ENCODE assay signal across 19 cellular contexts in the genomic region with DNA sequence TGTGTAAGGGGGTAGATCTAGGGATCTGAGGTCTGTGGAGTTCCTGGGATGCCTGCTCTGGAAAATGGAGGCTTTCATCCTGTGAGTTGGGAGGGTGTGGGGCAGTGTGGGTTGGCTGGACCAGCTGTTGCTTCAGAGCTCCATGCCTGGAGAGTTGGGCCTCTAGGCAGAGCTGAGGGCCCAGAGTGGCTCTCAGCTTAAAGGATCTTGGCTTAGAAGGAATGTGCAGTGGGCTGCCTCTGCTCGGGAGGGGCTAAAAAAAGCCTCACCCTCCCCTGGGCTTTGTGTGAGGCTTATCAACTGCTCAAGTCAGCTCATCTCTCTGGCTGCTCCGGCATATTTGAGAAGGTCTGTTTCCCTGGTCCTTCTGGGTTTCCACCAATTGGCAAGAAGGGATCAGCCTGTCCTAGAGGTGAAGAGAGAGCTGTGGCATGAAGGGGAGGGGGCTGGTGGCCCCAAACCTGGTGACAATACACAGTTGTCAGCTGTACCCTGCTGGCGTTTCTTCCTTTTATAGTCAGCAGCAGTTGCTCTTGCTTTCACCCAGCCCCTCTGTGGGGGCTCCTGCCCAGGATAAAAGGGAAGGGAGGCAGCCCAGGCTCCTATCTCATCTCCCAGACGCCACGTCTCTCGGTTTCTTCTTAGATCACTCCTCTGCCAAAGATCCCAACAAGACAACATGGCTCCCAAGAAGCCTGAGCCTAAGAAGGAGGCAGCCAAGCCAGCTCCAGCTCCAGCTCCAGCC. TPM values are rescaled to one million over a fixed set of nuclear protein-coding genes. Genes with fewer than 3 reads are reported as not detected.
DNase-seq lines count a peak whose midpoint lies in the region; ATAC-seq, FAIRE-seq and TF ChIP-seq lines count a peak whose summit lies in the region.
"Had no signal": no experiment of that assay in that cellular context is flagged by ENCODE, and none has a peak within 500 bp of the region (broad histone marks: within the 10 kb centered on the region; RNA-seq: fewer than 3 reads in every experiment).

A gene (plus strand): TSS at position 605 of the 745 bp plus-strand sequence. CDS start 75 bp downstream, at position 680.

- H2BK5ac ChIP-seq in mesenchymal stem cell (ENCODE audit: low read depth, low read length, poor library complexity, severe bottlenecking), result peak within 1 kb of the TSS; percentile 20

- WGBS in mesenchymal stem cell, result 70% methylated on average over 6 of the region's 6 CpGs

- no peaks in the 10 kb centered on the region for H3K36me3 Mint-ChIP-seq in chondrocyte (ENCODE audit: low read depth)
- no peaks in the 10 kb centered on the region for H3K36me3 Mint-ChIP-seq in WTC11
- H3K36me3 Mint-ChIP-seq: activated naive CD4-positive, alpha-beta T cell treated with anti-CD3 and anti-CD28 coated beads, Interleukin-2, amount 50 U/mL, for 72 hours had no signal

- H3K4me2 ChIP-seq in mesenchymal stem cell (ENCODE audit: low read length, poor library complexity, severe bottlenecking), result no peak within 1 kb of the TSS
- H3K4me2 ChIP-seq: A549 had no signal

- no peak within 1 kb of the TSS for H3K23ac ChIP-seq in mesenchymal stem cell (ENCODE audit: low read length in 2 of 2)

- TF ChIP-seq CTCF in chondrocyte (IDR thresholded peaks at IDR 0.05), result no peak
- no peak for TF ChIP-seq CTCF in WTC11 (IDR thresholded peaks at IDR 0.05)

- H3K14ac ChIP-seq in mesenchymal stem cell (ENCODE audit: low read length in 2 of 2), result peak within 1 kb of the TSS in 1 of 2 experiments; percentile 11

- H2AFZ ChIP-seq in mesenchymal stem cell (ENCODE audit: low read depth, low read length), result no peak within 1 kb of the TSS

- H3K4me3 ChIP-seq in mesenchymal stem cell (ENCODE audit: insufficient read depth in 1 of 2, low read depth in 1 of 2, low read length in 2 of 2), result no peak within 1 kb of the TSS
- H3K4me3 ChIP-seq: A549, spleen had no signal

- ATAC-seq in GM18505 (IDR thresholded peaks at IDR 0.05; ENCODE audit: unreplicated experiment), result no peak
- ATAC-seq in WTC11, result no peak
- ATAC-seq: A549; activated naive CD4-positive, alpha-beta T cell treated with anti-CD3 and anti-CD28 coated beads, Interleukin-2, amount 50 U/mL, for 72 hours; esophagus mucosa; HepG2 had no signal

- H3K4me1 ChIP-seq in mesenchymal stem cell (ENCODE audit: control insufficient read depth, insufficient read depth, low read depth, low read length), result peaks cover 29% of the 10 kb centered on the region
- H3K4me1 ChIP-seq: A549 had no signal

- no peak for TF ChIP-seq POLR2A in GM18505 (IDR thresholded peaks at IDR 0.05; ENCODE audit: borderline replicate concordance, extremely low read depth, insufficient read depth, insufficient read length)
- no peak for TF ChIP-seq POLR2A in GM12892 (IDR thresholded peaks at IDR 0.05; ENCODE audit: low read depth, low read length)

- POLR2A ChIA-PET in WTC11 (lab: Charles Lee), result no interaction called here

- DNase-seq in activated effector memory CD4-positive, alpha-beta T cell treated with anti-CD3 and anti-CD28 coated beads, Interleukin-2, amount 50 U/mL, for 16 hours, result peak; percentile 46
- DNase-seq in activated effector memory CD4-positive, alpha-beta T cell treated with Interleukin-2 at 50 U/mL for 16 hours, result no peak
- DNase-seq in chondrocyte (ENCODE audit: low spot score) (no peak), mesenchymal stem cell (peak; percentile 25), WTC11 (ENCODE audit: low spot score) (no peak), GM12892 (ENCODE audit: insufficient read length) (no peak)
- DNase-seq in central memory CD4-positive, alpha-beta T cell, result no peak
- DNase-seq: DMS153, hypothalamus, NCI-H146, spleen, T-helper 9 cell had no signal

- H3K4me3 Mint-ChIP-seq in chondrocyte (ENCODE audit: unreplicated experiment) (no peak within 1 kb of the TSS), WTC11 (no peak within 1 kb of the TSS)

- no peaks in the 10 kb centered on the region for H3K9me3 ChIP-seq in mesenchymal stem cell (ENCODE audit: control insufficient read depth, low read length)
- H3K9me3 ChIP-seq: spleen had no signal

- H3K27me3 ChIP-seq in mesenchymal stem cell (ENCODE audit: control insufficient read depth in 1 of 2, insufficient read depth in 1 of 2, low read length in 2 of 2), result no peaks in the 10 kb centered on the region
- H3K27me3 ChIP-seq: spleen had no signal

- no peaks in the 10 kb centered on the region for H3K79me1 ChIP-seq in mesenchymal stem cell (replicated peaks; ENCODE audit: low read length, poor library complexity, severe bottlenecking)

- peak within 1 kb of the TSS; percentile 29 for H2BK15ac ChIP-seq in mesenchymal stem cell (ENCODE audit: low read depth, poor library complexity, severe bottlenecking)

- H3K27ac Mint-ChIP-seq in chondrocyte (ENCODE audit: unreplicated experiment) (peak within 1 kb of the TSS; percentile 80), WTC11 (no peak within 1 kb of the TSS)

- H4K91ac ChIP-seq in mesenchymal stem cell (ENCODE audit: low read length), result no peak within 1 kb of the TSS

- H3K36me3 ChIP-seq in mesenchymal stem cell (ENCODE audit: control insufficient read depth in 1 of 2, insufficient read depth in 2 of 2, low read depth in 1 of 2, low read length in 2 of 2), result no peaks in the 10 kb centered on the region
- H3K36me3 ChIP-seq: spleen had no signal

- no peak within 1 kb of the TSS for H2BK120ac ChIP-seq in mesenchymal stem cell (ENCODE audit: low read depth, low read length)

- peak within 1 kb of the TSS; percentile 20 for H4K8ac ChIP-seq in mesenchymal stem cell (ENCODE audit: low read length)

- CTCF ChIA-PET in WTC11 (lab: Charles Lee), result interaction anchor here (1.1 kb wide), 1 partner anchor 107 kb away, joined by 4 read pairs; no protein-coding TSS in a partner anchor

- no peak within 1 kb of the TSS for H3K9ac ChIP-seq in mesenchymal stem cell (ENCODE audit: low read length)

- H3K9me3 Mint-ChIP-seq in chondrocyte (ENCODE audit: low read depth) (no peaks in the 10 kb centered on the region), WTC11 (no peaks in the 10 kb centered on the region)
- H3K9me3 Mint-ChIP-seq: activated naive CD4-positive, alpha-beta T cell treated with anti-CD3 and anti-CD28 coated beads, Interleukin-2, amount 50 U/mL, for 72 hours had no signal

- H2BK12ac ChIP-seq in mesenchymal stem cell (ENCODE audit: low read length in 2 of 2), result peak within 1 kb of the TSS in 1 of 2 experiments; percentile 57

- FAIRE-seq in GM12892 (lab: Jason Lieb, UNC), result no peak
- FAIRE-seq: A549, HepG2 had no signal

- peak within 1 kb of the TSS in 1 of 2 experiments; percentile 21 for H3K18ac ChIP-seq in mesenchymal stem cell (ENCODE audit: low read depth in 1 of 2, low read length in 2 of 2)

- H3K27ac ChIP-seq in mesenchymal stem cell (ENCODE audit: low read length, poor library complexity, severe bottlenecking), result no peak within 1 kb of the TSS
- H3K27ac ChIP-seq: A549, RWPE1 had no signal

- H3K4me1 Mint-ChIP-seq in chondrocyte (ENCODE audit: low read depth) (peaks cover 58% of the 10 kb centered on the region), WTC11 (peaks cover 18% of the 10 kb centered on the region)

- peak within 1 kb of the TSS; percentile 79 for H2AK5ac ChIP-seq in mesenchymal stem cell (ENCODE audit: low read length, severe bottlenecking)

- H3K27me3 Mint-ChIP-seq in chondrocyte (ENCODE audit: low read depth) (no peaks in the 10 kb centered on the region), WTC11 (ENCODE audit: low read depth) (peaks cover 11% of the 10 kb centered on the region; the same call in 1 of the 2 replicates)

- H3K4ac ChIP-seq in mesenchymal stem cell (ENCODE audit: low read depth in 1 of 2, low read length in 2 of 2), result peak within 1 kb of the TSS in 1 of 2 experiments; percentile 24

TF ChIP-seq in WTC11, 78 proteins besides CTCF, POLR2A, EP300 and RAD21:
- TF ChIP-seq MXD4 (CRISPR knock-in tag; IDR thresholded peaks at IDR 0.05; ENCODE audit: borderline replicate concordance) (no peak), NFATC4 (CRISPR knock-in tag; IDR thresholded peaks at IDR 0.05) (no peak), NR1H2 (CRISPR knock-in tag; IDR thresholded peaks at IDR 0.05) (no peak), ZNF317 (CRISPR knock-in tag; IDR thresholded peaks at IDR 0.05; ENCODE audit: borderline replicate concordance, low read depth) (no peak)
- TF ChIP-seq, protein P1, sequence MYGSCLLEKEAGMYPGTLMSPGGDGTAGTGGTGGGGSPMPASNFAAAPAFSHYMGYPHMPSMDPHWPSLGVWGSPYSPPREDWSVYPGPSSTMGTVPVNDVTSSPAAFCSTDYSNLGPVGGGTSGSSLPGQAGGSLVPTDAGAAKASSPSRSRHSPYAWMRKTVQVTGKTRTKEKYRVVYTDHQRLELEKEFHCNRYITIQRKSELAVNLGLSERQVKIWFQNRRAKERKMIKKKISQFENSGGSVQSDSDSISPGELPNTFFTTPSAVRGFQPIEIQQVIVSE (CRISPR knock-in tag; IDR thresholded peaks at IDR 0.05; ENCODE audit: borderline replicate concordance), result no peak

RNA-seq across cellular contexts. Expression of the gene that starts here (rescaled TPM):
- total RNA-seq in chondrocyte (0.51 to 1.9 TPM (median 1.1 TPM) in 3 replicates), WTC11 (2021) (0.50 TPM in 1 of 3 replicates, not detected in the others)
- 0.22 TPM for polyA plus RNA-seq in mesenchymal stem cell (2013, experiment 1 of 2)
- 0.14 TPM for polyA plus RNA-seq in mesenchymal stem cell (2013, experiment 2 of 2)
- polyA plus RNA-seq in GM12892 (2012; ENCODE audit: missing spikeins), result 0.38 TPM
- total RNA-seq: activated naive CD4-positive, alpha-beta T cell treated with anti-CD3 and anti-CD28 coated beads, Interleukin-2, amount 50 U/mL, for 72 hours; esophagus mucosa; HepG2; NCI-H460 had no signal
- polyA plus RNA-seq: A549, HepG2 had no signal

Comparison
In these comparisons a context has a peak if more than half of its experiments do, and no peak if none do; other contexts are left out.
1. DNase-seq: peak in activated effector memory CD4-positive, alpha-beta T cell treated with anti-CD3 and anti-CD28 coated beads, Interleukin-2, amount 50 U/mL, for 16 hours (single experiment) and mesenchymal stem cell (single experiment); none in activated effector memory CD4-positive, alpha-beta T cell treated with Interleukin-2 at 50 U/mL for 16 hours (single experiment), chondrocyte (single experiment), WTC11 (single experiment), central memory CD4-positive, alpha-beta T cell (single experiment) and GM12892 (single experiment).